Comparison of ENCODE assay signal across 10 cellular contexts in genomic region chrX:137166591-137166990, GRCh38.
DNase-seq lines count a peak whose midpoint lies in the region; ATAC-seq and TF ChIP-seq lines count a peak whose summit lies in the region.
"Had no signal": no experiment of that assay in that cellular context is flagged by ENCODE, and none has a peak within 500 bp of the region (broad histone marks: within the 10 kb centered on the region; RNA-seq: fewer than 3 reads in every experiment).

No MANE protein-coding gene starts in this region.

- CTCF ChIA-PET in MCF 10A (lab: Yijun Ruan, JAX) (interaction anchor here (0.5 to 2.2 kb wide), 9 partner anchors 12 to 846 kb away, joined by 3 to 5 read pairs (median 3); no protein-coding TSS in a partner anchor), mammary epithelial cell (lab: Charles Lee; ENCODE audit: low non-redundant PET) (no interaction called here)

- intact Hi-C loops in MCF 10A (cut with micrococcal nuclease) (loop anchor here (2.0 kb wide), 1 partner anchor 28 kb away; no protein-coding TSS in a partner anchor), mammary epithelial cell (cut with micrococcal nuclease) (no loop called here), testis (cut with DNase I; ENCODE audit: low total_unique reads) (no loop called here), left lung (cut with DNase I) (no loop called here)

- in situ Hi-C loops in mammary epithelial cell (cut with MboI; ENCODE audit: low sequenced_read_pairs in 2 of 2): no loop called here

- H3K36me3 Mint-ChIP-seq in MCF 10A (ENCODE audit: insufficient read depth, unreplicated experiment): no peaks in the 10 kb centered on the region
- H3K36me3 Mint-ChIP-seq: naive thymus-derived CD8-positive, alpha-beta T cell had no signal

- TF ChIP-seq POLR2A in testis (IDR thresholded peaks at IDR 0.05): no peak

- H3K9ac ChIP-seq in mammary epithelial cell (ENCODE audit: insufficient read depth, low read length): no peak overlapping the region

- 25% methylated on average over 2 of the region's 2 CpGs for WGBS in mammary epithelial cell (ENCODE audit: low coverage, missing lambda C conversion rate)
- WGBS in testis, 2 donors: 39 to 54% methylated on average over 2 of the region's 2 CpGs

- no peak overlapping the region for H3K4me2 ChIP-seq in mammary epithelial cell (ENCODE audit: insufficient read depth, low read depth, low read length)

- DNase-seq in MCF 10A (ENCODE audit: unreplicated experiment) (peak; percentile 38), mammary epithelial cell (no peak), NAMALWA (ENCODE audit: low spot score) (peak; percentile 1), cerebellar cortex (ENCODE audit: low spot score) (peak; percentile 4), testis (peak; percentile 14), left lung (no peak)
- DNase-seq: NCI-H1436 had no signal

- H3K27me3 Mint-ChIP-seq in MCF 10A (ENCODE audit: insufficient read depth, unreplicated experiment): peaks cover 27% of the 10 kb centered on the region

- H3K27ac Mint-ChIP-seq in MCF 10A (ENCODE audit: low read depth, unreplicated experiment): no peak overlapping the region
- H3K27ac Mint-ChIP-seq: naive thymus-derived CD8-positive, alpha-beta T cell had no signal

- TF ChIP-seq CTCF in MCF 10A (IDR thresholded peaks at IDR 0.05; ENCODE audit: unreplicated experiment): peak; percentile 37
- TF ChIP-seq CTCF in mammary epithelial cell (conservative IDR thresholded peaks at IDR 0.05 in 1 of 2, IDR thresholded peaks at IDR 0.05 in 1 of 2; ENCODE audit: extremely low read depth in 1 of 2, insufficient read depth in 1 of 2, low read depth in 1 of 2, low read length in 2 of 2): no peak
- TF ChIP-seq CTCF in testis (IDR thresholded peaks at IDR 0.05): peak in 1 of 3 experiments; percentile 23
- TF ChIP-seq CTCF in left lung (IDR thresholded peaks at IDR 0.05): no peak

- no peaks in the 10 kb centered on the region for H4K20me1 ChIP-seq in mammary epithelial cell (ENCODE audit: insufficient read depth, low read length)

- H3K4me1 Mint-ChIP-seq in MCF 10A (ENCODE audit: insufficient read depth, unreplicated experiment): peaks cover 7% of the 10 kb centered on the region

- dilution Hi-C loops in mammary epithelial cell (cut with HindIII; ENCODE audit: low sequenced_read_pairs): no loop called here

- H3K36me3 ChIP-seq in mammary epithelial cell (ENCODE audit: insufficient read depth, low read length): no peaks in the 10 kb centered on the region
- H3K36me3 ChIP-seq in testis (ENCODE audit: low read depth, missing control alignments): no peaks in the 10 kb centered on the region
- no peaks in the 10 kb centered on the region for H3K36me3 ChIP-seq in left lung

- no peaks in the 10 kb centered on the region for H3K9me3 Mint-ChIP-seq in MCF 10A (ENCODE audit: unreplicated experiment)
- H3K9me3 Mint-ChIP-seq: naive thymus-derived CD8-positive, alpha-beta T cell had no signal

- H3K27me3 ChIP-seq in mammary epithelial cell (ENCODE audit: insufficient read depth, low read length) (no peaks in the 10 kb centered on the region), testis (no peaks in the 10 kb centered on the region), left lung (no peaks in the 10 kb centered on the region)

- BruUV-seq in MCF 10A (replicated peaks; lab: Mats Ljungman, UMichigan) (no TSS peak), mammary epithelial cell (replicated peaks; lab: Mats Ljungman, UMichigan) (no TSS peak)

- H2AFZ ChIP-seq in mammary epithelial cell (ENCODE audit: low read depth, low read length): no peak overlapping the region

- H3K4me1 ChIP-seq in mammary epithelial cell (ENCODE audit: insufficient read depth, low read length) (no peaks in the 10 kb centered on the region), testis (no peaks in the 10 kb centered on the region), left lung (no peaks in the 10 kb centered on the region)

- H3K9me3 ChIP-seq in mammary epithelial cell (replicated peaks; ENCODE audit: insufficient read depth, low read length) (peaks cover 3% of the 10 kb centered on the region), testis (no peaks in the 10 kb centered on the region), left lung (no peaks in the 10 kb centered on the region)

- POLR2A ChIA-PET in MCF 10A (lab: Yijun Ruan, JAX): interaction anchor here (0.6 kb wide), 1 partner anchor 115 kb away, joined by 3 read pairs; no protein-coding TSS in a partner anchor

- H3K27ac ChIP-seq in mammary epithelial cell (ENCODE audit: insufficient read depth, low read depth, low read length): no peak overlapping the region
- H3K27ac ChIP-seq in testis: no peak overlapping the region
- H3K27ac ChIP-seq in left lung: no peak overlapping the region

- H3K4me3 Mint-ChIP-seq in MCF 10A (ENCODE audit: unreplicated experiment): no peak overlapping the region
- H3K4me3 Mint-ChIP-seq: naive thymus-derived CD8-positive, alpha-beta T cell had no signal

- no peak overlapping the region for H3K4me3 ChIP-seq in mammary epithelial cell (replicated peaks in 1 of 3; ENCODE audit: insufficient read depth in 1 of 3, low read depth in 2 of 3, low read length in 3 of 3)
- no peak overlapping the region for H3K4me3 ChIP-seq in testis
- H3K4me3 ChIP-seq in left lung: no peak overlapping the region

- no peak for ATAC-seq in GM21717 (IDR thresholded peaks at IDR 0.05; ENCODE audit: unreplicated experiment)
- ATAC-seq in HG02938 (IDR thresholded peaks at IDR 0.05; ENCODE audit: unreplicated experiment): no peak
- ATAC-seq in left lung: no peak
- ATAC-seq: naive thymus-derived CD8-positive, alpha-beta T cell had no signal

- no peaks in the 10 kb centered on the region for H3K79me2 ChIP-seq in mammary epithelial cell (ENCODE audit: insufficient read depth, low read length)

Comparison
In these comparisons a context has a peak if more than half of its experiments do, and no peak if none do; other contexts are left out.
1. DNase-seq: peak in MCF 10A (single experiment), NAMALWA (single experiment), cerebellar cortex (single experiment) and testis (single experiment); none in mammary epithelial cell (single experiment) and left lung (0 of 2).